9 cellular contexts compared by ENCODE assay signal in the genomic region with DNA sequence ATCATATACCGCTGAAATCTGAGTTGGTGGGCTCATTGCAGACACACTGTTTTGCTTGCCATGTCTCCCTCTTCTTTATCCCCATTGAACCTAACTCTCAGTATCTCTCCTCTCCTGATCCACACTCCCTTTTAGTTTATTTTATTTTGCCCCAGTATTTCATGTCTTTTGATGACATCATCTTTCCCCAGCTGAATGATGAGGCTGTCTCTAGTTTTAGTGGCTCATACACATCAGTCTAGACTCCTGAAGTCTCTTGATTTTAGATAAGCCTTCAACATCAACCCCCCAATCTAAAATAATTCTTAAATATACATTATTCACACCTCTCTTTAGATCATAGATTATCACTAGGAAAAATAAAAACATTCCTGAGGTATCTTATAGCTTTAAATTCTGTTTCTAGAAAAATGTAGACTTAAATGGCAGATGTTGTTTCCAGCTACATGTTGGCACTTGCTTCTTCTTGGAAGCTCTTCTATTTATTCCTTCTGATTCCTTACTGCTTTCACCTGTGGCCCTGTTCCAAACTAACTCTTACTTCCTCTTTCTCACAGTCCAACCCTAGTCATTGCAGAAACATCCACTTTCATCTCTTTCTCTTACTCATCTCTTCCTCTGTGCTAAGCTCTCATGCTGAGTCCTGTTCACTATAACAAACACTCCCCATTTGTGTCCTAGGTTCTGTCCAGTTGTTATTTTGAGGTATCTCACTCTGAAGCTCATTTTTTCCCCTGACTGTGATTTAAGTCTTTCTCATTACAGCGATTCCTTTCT.
A peak's percentile ranks its signal among the peaks of the same experiment; 100 is the strongest.
DNase-seq lines count a peak whose midpoint lies in the region; ATAC-seq, FAIRE-seq and TF ChIP-seq lines count a peak whose summit lies in the region.
"Had no signal": no experiment of that assay in that cellular context is flagged by ENCODE, and none has a peak within 500 bp of the region (broad histone marks: within the 10 kb centered on the region; RNA-seq: fewer than 3 reads in every experiment).

No MANE protein-coding gene starts in this region.

- ATAC-seq in GM18867 (IDR thresholded peaks at IDR 0.05; ENCODE audit: unreplicated experiment) (no peak), WTC11 (no peak), GM21367 (IDR thresholded peaks at IDR 0.05; ENCODE audit: unreplicated experiment) (no peak)

- TF ChIP-seq CTCF in epithelial cell of proximal tubule (conservative IDR thresholded peaks at IDR 0.05; ENCODE audit: low read depth, low read length) (no peak), WTC11 (IDR thresholded peaks at IDR 0.05) (no peak)

- CTCF ChIA-PET in WTC11 (lab: Charles Lee) = interaction anchor here (2.0 kb wide), 1 partner anchor 146 kb away, joined by 5 read pairs; no protein-coding TSS in a partner anchor

- H3K27me3 ChIP-seq in MG63 = no peaks in the 10 kb centered on the region

- no peaks in the 10 kb centered on the region for H3K9me3 ChIP-seq in MG63

- peak; percentile 18 for DNase-seq in Caki2 (ENCODE audit: low read depth)
- peak; percentile 5 for DNase-seq in H54 (ENCODE audit: insufficient read length, low spot score)
- peak; percentile 3 for DNase-seq in MG63
- DNase-seq in epithelial cell of proximal tubule (ENCODE audit: low read depth) = peak; percentile 35
- DNase-seq in WTC11 (ENCODE audit: low spot score) = no peak
- no peak for DNase-seq in T-helper 2 cell treated with Interferon-gamma antibody and Interleukin-4, amounts not matched to agents 5 μg/mL and 100 μg/mL, for 36 hours (ENCODE audit: low spot score)
- DNase-seq: IMR-90 had no signal

- no peaks in the 10 kb centered on the region for H3K27me3 Mint-ChIP-seq in WTC11 (ENCODE audit: low read depth)
- no peaks in the 10 kb centered on the region for H3K27me3 Mint-ChIP-seq in T-helper 2 cell treated with Interferon-gamma antibody and Interleukin-4, amounts not matched to agents 5 μg/mL and 100 μg/mL, for 36 hours (ENCODE audit: low read depth)

- H3K9me3 Mint-ChIP-seq in WTC11 = no peaks in the 10 kb centered on the region
- peaks cover under 1% of the 10 kb centered on the region for H3K9me3 Mint-ChIP-seq in T-helper 2 cell treated with Interferon-gamma antibody and Interleukin-4, amounts not matched to agents 5 μg/mL and 100 μg/mL, for 36 hours

- no peak overlapping the region for H3K4me3 ChIP-seq in MG63
- H3K4me3 ChIP-seq in epithelial cell of proximal tubule (ENCODE audit: low read depth, low read length) = no peak overlapping the region

- no peak overlapping the region for H3K4me3 Mint-ChIP-seq in WTC11
- H3K4me3 Mint-ChIP-seq in T-helper 2 cell treated with Interferon-gamma antibody and Interleukin-4, amounts not matched to agents 5 μg/mL and 100 μg/mL, for 36 hours = no peak overlapping the region

- FAIRE-seq in H54 (lab: Jason Lieb, UNC) = peak; percentile 64

- POLR2A ChIA-PET in WTC11 (lab: Charles Lee) = no interaction called here

- in situ Hi-C loops in Caki2 (cut with HindIII; ENCODE audit: low pct_unique_long_range_greater_than_20kb, low sequenced_read_pairs) = no loop called here

- no peak overlapping the region for H3K27ac Mint-ChIP-seq in WTC11
- no peak overlapping the region for H3K27ac Mint-ChIP-seq in T-helper 2 cell treated with Interferon-gamma antibody and Interleukin-4, amounts not matched to agents 5 μg/mL and 100 μg/mL, for 36 hours

- no peak for TF ChIP-seq POLR2A in H54 (IDR thresholded peaks at IDR 0.05; ENCODE audit: low read depth, low read length)

- no peaks in the 10 kb centered on the region for H3K4me1 Mint-ChIP-seq in WTC11
- H3K4me1 Mint-ChIP-seq in T-helper 2 cell treated with Interferon-gamma antibody and Interleukin-4, amounts not matched to agents 5 μg/mL and 100 μg/mL, for 36 hours (ENCODE audit: low read depth) = no peaks in the 10 kb centered on the region

- no peaks in the 10 kb centered on the region for H3K36me3 ChIP-seq in MG63

- no peaks in the 10 kb centered on the region for H3K36me3 Mint-ChIP-seq in WTC11
- H3K36me3 Mint-ChIP-seq in T-helper 2 cell treated with Interferon-gamma antibody and Interleukin-4, amounts not matched to agents 5 μg/mL and 100 μg/mL, for 36 hours (ENCODE audit: low read depth) = no peaks in the 10 kb centered on the region

TF ChIP-seq in WTC11, 78 proteins besides CTCF, POLR2A, EP300 and RAD21:
- TF ChIP-seq ZNF671 (CRISPR knock-in tag; IDR thresholded peaks at IDR 0.05) (no peak), ESRRA (CRISPR knock-in tag; IDR thresholded peaks at IDR 0.05; ENCODE audit: borderline replicate concordance) (no peak)
- TF ChIP-seq, protein P1, sequence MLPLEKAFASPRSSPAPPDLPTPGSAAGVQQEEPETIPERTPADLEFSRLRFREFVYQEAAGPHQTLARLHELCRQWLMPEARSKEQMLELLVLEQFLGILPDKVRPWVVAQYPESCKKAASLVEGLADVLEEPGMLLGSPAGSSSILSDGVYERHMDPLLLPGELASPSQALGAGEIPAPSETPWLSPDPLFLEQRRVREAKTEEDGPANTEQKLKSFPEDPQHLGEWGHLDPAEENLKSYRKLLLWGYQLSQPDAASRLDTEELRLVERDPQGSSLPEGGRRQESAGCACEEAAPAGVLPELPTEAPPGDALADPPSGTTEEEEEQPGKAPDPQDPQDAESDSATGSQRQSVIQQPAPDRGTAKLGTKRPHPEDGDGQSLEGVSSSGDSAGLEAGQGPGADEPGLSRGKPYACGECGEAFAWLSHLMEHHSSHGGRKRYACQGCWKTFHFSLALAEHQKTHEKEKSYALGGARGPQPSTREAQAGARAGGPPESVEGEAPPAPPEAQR (CRISPR knock-in tag; IDR thresholded peaks at IDR 0.05) = no peak
- TF ChIP-seq, protein P2, sequence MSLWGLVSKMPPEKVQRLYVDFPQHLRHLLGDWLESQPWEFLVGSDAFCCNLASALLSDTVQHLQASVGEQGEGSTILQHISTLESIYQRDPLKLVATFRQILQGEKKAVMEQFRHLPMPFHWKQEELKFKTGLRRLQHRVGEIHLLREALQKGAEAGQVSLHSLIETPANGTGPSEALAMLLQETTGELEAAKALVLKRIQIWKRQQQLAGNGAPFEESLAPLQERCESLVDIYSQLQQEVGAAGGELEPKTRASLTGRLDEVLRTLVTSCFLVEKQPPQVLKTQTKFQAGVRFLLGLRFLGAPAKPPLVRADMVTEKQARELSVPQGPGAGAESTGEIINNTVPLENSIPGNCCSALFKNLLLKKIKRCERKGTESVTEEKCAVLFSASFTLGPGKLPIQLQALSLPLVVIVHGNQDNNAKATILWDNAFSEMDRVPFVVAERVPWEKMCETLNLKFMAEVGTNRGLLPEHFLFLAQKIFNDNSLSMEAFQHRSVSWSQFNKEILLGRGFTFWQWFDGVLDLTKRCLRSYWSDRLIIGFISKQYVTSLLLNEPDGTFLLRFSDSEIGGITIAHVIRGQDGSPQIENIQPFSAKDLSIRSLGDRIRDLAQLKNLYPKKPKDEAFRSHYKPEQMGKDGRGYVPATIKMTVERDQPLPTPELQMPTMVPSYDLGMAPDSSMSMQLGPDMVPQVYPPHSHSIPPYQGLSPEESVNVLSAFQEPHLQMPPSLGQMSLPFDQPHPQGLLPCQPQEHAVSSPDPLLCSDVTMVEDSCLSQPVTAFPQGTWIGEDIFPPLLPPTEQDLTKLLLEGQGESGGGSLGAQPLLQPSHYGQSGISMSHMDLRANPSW (CRISPR knock-in tag; conservative IDR thresholded peaks at IDR 0.05; ENCODE audit: low read depth) = no peak
- TF ChIP-seq, protein P3, sequence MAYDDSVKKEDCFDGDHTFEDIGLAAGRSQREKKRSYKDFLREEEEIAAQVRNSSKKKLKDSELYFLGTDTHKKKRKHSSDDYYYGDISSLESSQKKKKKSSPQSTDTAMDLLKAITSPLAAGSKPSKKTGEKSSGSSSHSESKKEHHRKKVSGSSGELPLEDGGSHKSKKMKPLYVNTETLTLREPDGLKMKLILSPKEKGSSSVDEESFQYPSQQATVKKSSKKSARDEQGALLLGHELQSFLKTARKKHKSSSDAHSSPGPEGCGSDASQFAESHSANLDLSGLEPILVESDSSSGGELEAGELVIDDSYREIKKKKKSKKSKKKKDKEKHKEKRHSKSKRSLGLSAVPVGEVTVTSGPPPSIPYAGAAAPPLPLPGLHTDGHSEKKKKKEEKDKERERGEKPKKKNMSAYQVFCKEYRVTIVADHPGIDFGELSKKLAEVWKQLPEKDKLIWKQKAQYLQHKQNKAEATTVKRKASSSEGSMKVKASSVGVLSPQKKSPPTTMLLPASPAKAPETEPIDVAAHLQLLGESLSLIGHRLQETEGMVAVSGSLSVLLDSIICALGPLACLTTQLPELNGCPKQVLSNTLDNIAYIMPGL (CRISPR knock-in tag; IDR thresholded peaks at IDR 0.05) = no peak
TF ChIP-seq in WTC11: peak in this region for 0.

Comparison
In these comparisons a context has a peak if more than half of its experiments do, and no peak if none do; other contexts are left out.
1. DNase-seq: peak in Caki2 (single experiment), H54 (single experiment), MG63 (single experiment) and epithelial cell of proximal tubule (single experiment); none in WTC11 (single experiment) and T-helper 2 cell treated with Interferon-gamma antibody and Interleukin-4, amounts not matched to agents 5 μg/mL and 100 μg/mL, for 36 hours (single experiment).